17 cellular contexts compared by ENCODE assay signal in genomic region chr15:89899303-89899946, GRCh38. TPM values are rescaled to one million over a fixed set of nuclear protein-coding genes. Genes with fewer than 3 reads are reported as not detected.
DNase-seq lines count a peak whose midpoint lies in the region; ATAC-seq, FAIRE-seq and TF ChIP-seq lines count a peak whose summit lies in the region.
"Had no signal": no experiment of that assay in that cellular context is flagged by ENCODE, and none has a peak within 500 bp of the region (broad histone marks: within the 10 kb centered on the region; RNA-seq: fewer than 3 reads in every experiment).

No MANE protein-coding gene starts in this region.

- H3K4me1 Mint-ChIP-seq in dendritic cell treated with granulocyte-macrophage colony-stimulating factor and Interleukin-4, amounts not matched to agents 40 ng/mL and 50 ng/mL, for 4 days (ENCODE audit: low read depth) = peaks cover 37% of the 10 kb centered on the region
- peaks cover 6 to 9% (median 7%) of the 10 kb centered on the region in 3 donors for H3K4me1 Mint-ChIP-seq in CD8-positive, alpha-beta memory T cell

- no peaks in the 10 kb centered on the region for H3K27me3 ChIP-seq in CD8-positive, alpha-beta memory T cell (ENCODE audit: insufficient read depth, low read length, poor library complexity, severe bottlenecking)
- H3K27me3 ChIP-seq: tibial artery had no signal

- H3K4me1 ChIP-seq in CD8-positive, alpha-beta memory T cell (ENCODE audit: insufficient read depth, low read length) = no peaks in the 10 kb centered on the region
- H3K4me1 ChIP-seq: tibial artery had no signal

- no peak overlapping the region for H3K4me3 ChIP-seq in CD8-positive, alpha-beta memory T cell (ENCODE audit: low read length)
- H3K4me3 ChIP-seq: tibial artery had no signal

- H3K9me3 ChIP-seq in CD8-positive, alpha-beta memory T cell (ENCODE audit: low read length) = no peaks in the 10 kb centered on the region
- H3K9me3 ChIP-seq: Caco-2, tibial artery had no signal

- H3K4me3 Mint-ChIP-seq in dendritic cell treated with granulocyte-macrophage colony-stimulating factor and Interleukin-4, amounts not matched to agents 40 ng/mL and 50 ng/mL, for 4 days = no peak overlapping the region
- H3K4me3 Mint-ChIP-seq in CD8-positive, alpha-beta memory T cell = no peak overlapping the region
- H3K4me3 Mint-ChIP-seq: activated T-cell treated with anti-CD3 and anti-CD28 coated beads, Interleukin-2, amount 50 U/mL, for 72 hours; central memory CD8-positive, alpha-beta T cell; H9; nephron had no signal

- POLR2A ChIA-PET in CD8-positive, alpha-beta memory T cell (lab: Charles Lee) = interaction anchor here (0.5 kb wide), 1 partner anchor 22 kb away, joined by 4 read pairs; no protein-coding TSS in a partner anchor

- H3K9me3 Mint-ChIP-seq in dendritic cell treated with granulocyte-macrophage colony-stimulating factor and Interleukin-4, amounts not matched to agents 40 ng/mL and 50 ng/mL, for 4 days = no peaks in the 10 kb centered on the region
- no peaks in the 10 kb centered on the region for H3K9me3 Mint-ChIP-seq in CD8-positive, alpha-beta memory T cell
- H3K9me3 Mint-ChIP-seq: activated T-cell treated with anti-CD3 and anti-CD28 coated beads, Interleukin-2, amount 50 U/mL, for 72 hours; central memory CD8-positive, alpha-beta T cell; H9; nephron had no signal

- ATAC-seq in HG03457 (IDR thresholded peaks at IDR 0.05; ENCODE audit: unreplicated experiment) (no peak), HG02970 (IDR thresholded peaks at IDR 0.05; ENCODE audit: low FRiP score, unreplicated experiment) (no peak)

- no peaks in the 10 kb centered on the region for H3K27me3 Mint-ChIP-seq in dendritic cell treated with granulocyte-macrophage colony-stimulating factor and Interleukin-4, amounts not matched to agents 40 ng/mL and 50 ng/mL, for 4 days
- peaks cover 3 to 19% of the 10 kb centered on the region in 2 donors for H3K27me3 Mint-ChIP-seq in CD8-positive, alpha-beta memory T cell
- H3K27me3 Mint-ChIP-seq: central memory CD8-positive, alpha-beta T cell had no signal

- FAIRE-seq in GM12891 (lab: Jason Lieb, UNC) = no peak
- FAIRE-seq: astrocyte, frontal cortex, kidney had no signal

- CTCF ChIA-PET in CD8-positive, alpha-beta memory T cell (lab: Charles Lee) = interaction anchor here (1.3 to 2.5 kb wide), 2 partner anchors 153 to 171 kb away, joined by 3 to 20 read pairs; no protein-coding TSS in a partner anchor

- H3K36me3 Mint-ChIP-seq in dendritic cell treated with granulocyte-macrophage colony-stimulating factor and Interleukin-4, amounts not matched to agents 40 ng/mL and 50 ng/mL, for 4 days (ENCODE audit: low read depth) = peaks cover 77% of the 10 kb centered on the region
- H3K36me3 Mint-ChIP-seq in CD8-positive, alpha-beta memory T cell = peaks cover 0 to under 1% (median 0%) of the 10 kb centered on the region in 3 donors

- H3K27ac Mint-ChIP-seq in dendritic cell treated with granulocyte-macrophage colony-stimulating factor and Interleukin-4, amounts not matched to agents 40 ng/mL and 50 ng/mL, for 4 days = peak overlapping the region; percentile 72
- H3K27ac Mint-ChIP-seq in CD8-positive, alpha-beta memory T cell = no peak overlapping the region
- H3K27ac Mint-ChIP-seq: activated T-cell treated with anti-CD3 and anti-CD28 coated beads, Interleukin-2, amount 50 U/mL, for 72 hours; nephron had no signal

- no peak overlapping the region for H3K27ac ChIP-seq in CD8-positive, alpha-beta memory T cell (ENCODE audit: low read depth, low read length)
- H3K27ac ChIP-seq: tibial artery had no signal

- intact Hi-C loops in dendritic cell treated with granulocyte-macrophage colony-stimulating factor and Interleukin-4, amounts not matched to agents 40 ng/mL and 50 ng/mL, for 4 days (cut with micrococcal nuclease) = loop anchor here (5.0 kb wide), 1 partner anchor 173 kb away; no protein-coding TSS in a partner anchor

- DNase-seq in GM12891 (ENCODE audit: insufficient read length, low spot score) (no peak), NOMO-1 treated with DMSO at 0.1 percent for 48 hours (lab: John Stamatoyannopoulos, UW; ENCODE audit: unreplicated experiment) (peak; percentile 36)
- peak; percentile 14 for DNase-seq in stimulated activated CD8-positive, alpha-beta memory T cell treated with anti-CD3 and anti-CD28 coated beads, Interleukin-4, amount 100 ng/mL, for 48 hours
- DNase-seq in CD8-positive, alpha-beta memory T cell = no peak
- DNase-seq: kidney, tibial artery had no signal

- no peaks in the 10 kb centered on the region for H3K36me3 ChIP-seq in CD8-positive, alpha-beta memory T cell (ENCODE audit: insufficient read depth, low read length)

- no peak for TF ChIP-seq POLR2A in GM12891 (IDR thresholded peaks at IDR 0.05; ENCODE audit: low read depth, low read length)

TF ChIP-seq in GM12891, 5 proteins besides CTCF, POLR2A, EP300 and RAD21:
- TF ChIP-seq PAX5 (IDR thresholded peaks at IDR 0.05; ENCODE audit: insufficient read depth, low read length, severe bottlenecking) (no peak), POU2F2 (IDR thresholded peaks at IDR 0.05; ENCODE audit: low read depth, low read length) (no peak), SPI1 (IDR thresholded peaks at IDR 0.05; ENCODE audit: low read depth, low read length) (peak; percentile 56), POLR2AphosphoS5 (IDR thresholded peaks at IDR 0.05; ENCODE audit: low read depth, low read length) (no peak), TAF1 (IDR thresholded peaks at IDR 0.05; ENCODE audit: low read depth, low read length) (no peak)

RNA-seq across cellular contexts. Expression of gene AP3S2, which starts 5.6 kb away (rescaled TPM):
- polyA plus RNA-seq in GM12891 (2012; ENCODE audit: low read depth, missing spikeins) = 10.6 TPM
- 10 to 100 TPM; 23.5 to 24.5 TPM for total RNA-seq in CD8-positive, alpha-beta memory T cell
- 35.8 TPM for polyA plus RNA-seq in CD8-positive, alpha-beta memory T cell

RNA-seq across cellular contexts. Expression of gene ARPIN, which starts 13.3 kb away (rescaled TPM):
- polyA plus RNA-seq in GM12891 (2012; ENCODE audit: low read depth, missing spikeins) = 0.06 TPM
- under 1 TPM; 0.02 TPM for total RNA-seq in CD8-positive, alpha-beta memory T cell
- polyA plus RNA-seq in CD8-positive, alpha-beta memory T cell = not detected
- total RNA-seq: activated CD8-positive, alpha-beta memory T cell treated with anti-CD3 and anti-CD28 coated beads for 36 hours; activated T-cell treated with anti-CD3 and anti-CD28 coated beads, Interleukin-2, amount 50 U/mL, for 72 hours had no signal

Comparison
In these comparisons a context has a peak if more than half of its experiments do, and no peak if none do; other contexts are left out.
1. DNase-seq: peak in NOMO-1 treated with DMSO at 0.1 percent for 48 hours (single experiment) and stimulated activated CD8-positive, alpha-beta memory T cell treated with anti-CD3 and anti-CD28 coated beads, Interleukin-4, amount 100 ng/mL, for 48 hours (single experiment); none in GM12891 (single experiment) and CD8-positive, alpha-beta memory T cell (0 of 5).